In genomic region chr10:14099885-14100284, GRCh38 we compare ENCODE assay signal across 21 cellular contexts.
DNase-seq lines count a peak whose midpoint lies in the region; ATAC-seq and TF ChIP-seq lines count a peak whose summit lies in the region.
"Had no signal": no experiment of that assay in that cellular context is flagged by ENCODE, and none has a peak within 500 bp of the region (broad histone marks: within the 10 kb centered on the region; RNA-seq: fewer than 3 reads in every experiment).

No MANE protein-coding gene starts in this region.

- CTCF ChIA-PET in WTC11 (lab: Charles Lee) = interaction anchor here (0.8 to 0.9 kb wide), 2 partner anchors 66 to 86 kb away, joined by 3 read pairs; no protein-coding TSS in a partner anchor

- ATAC-seq in stimulated activated naive CD8-positive, alpha-beta T cell treated with anti-CD3 and anti-CD28 coated beads, Interleukin-15, amount 100 ng/mL, for 72 hours = no peak
- ATAC-seq in stimulated activated naive CD8-positive, alpha-beta T cell treated with anti-CD3 and anti-CD28 coated beads, Interleukin-15, Interleukin-2, amounts not matched to agents 100 U/mL and 50 U/mL, for 24 hours = no peak
- ATAC-seq in WTC11 (no peak), left ventricle myocardium superior (no peak)
- ATAC-seq: A549, HCT116 had no signal

- H3K27me3 Mint-ChIP-seq in stimulated activated naive CD8-positive, alpha-beta T cell treated with anti-CD3 and anti-CD28 coated beads, Interleukin-15, amount 100 ng/mL, for 72 hours = peaks cover 16% of the 10 kb centered on the region
- H3K27me3 Mint-ChIP-seq in WTC11 (ENCODE audit: low read depth) (no peaks in the 10 kb centered on the region), nephron progenitor cell (ENCODE audit: low read depth, poor library complexity) (peaks cover 4% of the 10 kb centered on the region), CD14-positive monocyte (ENCODE audit: low read depth in 3 of 3) (peaks cover 2 to 5% (median 3%) of the 10 kb centered on the region in 3 donors)

- TF ChIP-seq CTCF in WTC11 (IDR thresholded peaks at IDR 0.05) = no peak
- TF ChIP-seq CTCF in nephron progenitor cell (IDR thresholded peaks at IDR 0.05) = no peak
- no peak for TF ChIP-seq CTCF in CD14-positive monocyte (IDR thresholded peaks at IDR 0.05)

- no peak for DNase-seq in stimulated activated naive CD8-positive, alpha-beta T cell treated with anti-CD3 and anti-CD28 coated beads, Interleukin-15, amount 100 ng/mL, for 72 hours
- no peak for DNase-seq in stimulated activated naive CD8-positive, alpha-beta T cell treated with anti-CD3 and anti-CD28 coated beads, Interleukin-15, Interleukin-2, amounts not matched to agents 100 U/mL and 50 U/mL, for 24 hours
- DNase-seq in WTC11 (ENCODE audit: low spot score) = no peak
- DNase-seq in nephron progenitor cell = no peak
- no peak for DNase-seq in CD14-positive monocyte (ENCODE audit: low spot score)
- DNase-seq in mucosa of gallbladder (ENCODE audit: low spot score) = no peak
- DNase-seq in left ventricle myocardium superior = no peak
- DNase-seq: 8988T; ACHN; AML-193; BE2C; Calu3; CD4-positive, alpha-beta memory T cell; COR-L47; DMS53; DMS79 treated with DMSO at 0.1 percent for 48 hours; GF-D8; GOT3; H7 had no signal

- POLR2A ChIA-PET in WTC11 (lab: Charles Lee) = interaction anchor here (1.0 kb wide), 1 partner anchor 86 kb away, joined by 3 read pairs; no protein-coding TSS in a partner anchor

- no peaks in the 10 kb centered on the region for H3K4me1 Mint-ChIP-seq in stimulated activated naive CD8-positive, alpha-beta T cell treated with anti-CD3 and anti-CD28 coated beads, Interleukin-15, amount 100 ng/mL, for 72 hours
- peaks cover 14% of the 10 kb centered on the region for H3K4me1 Mint-ChIP-seq in WTC11
- peaks cover 5% of the 10 kb centered on the region for H3K4me1 Mint-ChIP-seq in nephron progenitor cell
- no peaks in the 10 kb centered on the region for H3K4me1 Mint-ChIP-seq in CD14-positive monocyte
- H3K4me1 Mint-ChIP-seq: CD4-positive, alpha-beta memory T cell had no signal

- no peak overlapping the region for H3K4me3 Mint-ChIP-seq in stimulated activated naive CD8-positive, alpha-beta T cell treated with anti-CD3 and anti-CD28 coated beads, Interleukin-15, amount 100 ng/mL, for 72 hours
- H3K4me3 Mint-ChIP-seq in WTC11 (no peak overlapping the region), nephron progenitor cell (no peak overlapping the region), CD14-positive monocyte (no peak overlapping the region)
- H3K4me3 Mint-ChIP-seq: CD4-positive, alpha-beta memory T cell had no signal

- intact Hi-C loops in CD14-positive monocyte (cut with micrococcal nuclease) = no loop called here
- intact Hi-C loops in left ventricle myocardium superior (cut with micrococcal nuclease) = no loop called here

- H3K9me3 Mint-ChIP-seq in stimulated activated naive CD8-positive, alpha-beta T cell treated with anti-CD3 and anti-CD28 coated beads, Interleukin-15, amount 100 ng/mL, for 72 hours = peaks cover 8 to 9% of the 10 kb centered on the region in 2 donors
- H3K9me3 Mint-ChIP-seq in WTC11 (peaks cover 5% of the 10 kb centered on the region; the same call in 1 of the 2 replicates), nephron progenitor cell (no peaks in the 10 kb centered on the region), CD14-positive monocyte (peaks cover 0 to 4% (median 0%) of the 10 kb centered on the region in 7 donors)

- H3K27ac Mint-ChIP-seq in stimulated activated naive CD8-positive, alpha-beta T cell treated with anti-CD3 and anti-CD28 coated beads, Interleukin-15, amount 100 ng/mL, for 72 hours = peak overlapping the region; percentile 65 to 77
- H3K27ac Mint-ChIP-seq in WTC11 (no peak overlapping the region), nephron progenitor cell (peak overlapping the region; percentile 47), CD14-positive monocyte (peak overlapping the region in 1 of 7 donors; percentile 12)

- H3K36me3 Mint-ChIP-seq in WTC11 = no peaks in the 10 kb centered on the region
- H3K36me3 Mint-ChIP-seq in nephron progenitor cell (ENCODE audit: low read depth) = no peaks in the 10 kb centered on the region
- H3K36me3 Mint-ChIP-seq in CD14-positive monocyte = no peaks in the 10 kb centered on the region

TF ChIP-seq in WTC11, 78 proteins besides CTCF, POLR2A, EP300 and RAD21:
- TF ChIP-seq TCF7 (CRISPR knock-in tag; IDR thresholded peaks at IDR 0.05; ENCODE audit: low read depth) = no peak
- peak; percentile 94 for TF ChIP-seq PRDM15 (CRISPR knock-in tag; IDR thresholded peaks at IDR 0.05)
